ENCODE assay signal across 11 cellular contexts in the genomic region with DNA sequence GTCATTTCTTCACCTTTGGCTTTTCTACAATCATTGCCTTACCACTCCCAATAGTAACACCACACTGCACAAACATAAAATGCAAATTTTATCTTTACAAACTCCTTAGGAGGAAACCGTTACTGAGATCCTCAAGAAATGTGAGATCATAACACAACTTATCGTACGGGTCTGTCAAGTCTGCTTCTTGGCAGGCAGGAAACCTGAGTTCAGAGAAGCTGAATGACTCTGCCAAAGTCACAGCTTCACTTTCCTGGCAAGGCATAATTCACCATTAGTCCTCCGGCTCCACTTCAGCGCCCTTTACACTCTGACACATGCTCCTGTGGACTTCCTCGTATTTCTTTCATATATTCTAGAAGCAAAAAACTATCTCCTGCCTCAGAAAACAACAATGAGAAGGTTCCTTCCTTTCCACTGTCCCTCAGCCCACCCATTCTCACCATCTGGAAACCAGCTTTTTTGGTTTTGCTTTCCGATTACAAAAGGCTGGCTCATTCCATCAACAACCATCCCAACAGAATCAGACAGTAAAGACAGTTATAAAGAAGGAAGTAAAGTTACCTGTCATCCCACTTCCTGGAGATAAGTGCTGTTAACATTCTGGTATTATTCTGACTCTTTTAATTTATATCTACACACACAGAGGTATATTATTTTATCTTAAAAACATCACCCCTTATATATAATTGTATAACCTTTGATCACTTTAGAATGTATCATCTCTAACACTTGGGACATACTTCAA.
A peak's percentile ranks its signal among the peaks of the same experiment; 100 is the strongest.
DNase-seq lines count a peak whose midpoint lies in the region; ATAC-seq and TF ChIP-seq lines count a peak whose summit lies in the region.
"Had no signal": no experiment of that assay in that cellular context is flagged by ENCODE, and none has a peak within 500 bp of the region (broad histone marks: within the 10 kb centered on the region; RNA-seq: fewer than 3 reads in every experiment).

No MANE protein-coding gene starts in this region.

- H3K9me3 Mint-ChIP-seq in natural killer cell treated with Interleukin-12 subunit alpha and Interleukin-12 subunit beta and Interleukin-15 and Interleukin-18, amount 100 ng/mL, for 72 hours = no peaks in the 10 kb centered on the region
- H3K9me3 Mint-ChIP-seq in natural killer cell (no peaks in the 10 kb centered on the region), type B pancreatic cell (peaks cover 6% of the 10 kb centered on the region)
- H3K9me3 Mint-ChIP-seq in activated T-helper 1 cell treated with anti-CD3 and anti-CD28 coated beads, Interleukin-12 subunit alpha, Interleukin-12 subunit beta, Interleukin-2, Interleukin-4 antibody, amounts not matched to agents 30 ng/mL and 10 ng/mL and 1 ng/mL, durations not matched to agents 14 hours and 24 hours and 36 hours = no peaks in the 10 kb centered on the region

- H3K4me1 Mint-ChIP-seq in natural killer cell treated with Interleukin-12 subunit alpha and Interleukin-12 subunit beta and Interleukin-15 and Interleukin-18, amount 100 ng/mL, for 72 hours (ENCODE audit: low read depth in 2 of 2) = peaks cover 43 to 51% of the 10 kb centered on the region in 2 donors
- H3K4me1 Mint-ChIP-seq in natural killer cell = peaks cover 6 to 15% of the 10 kb centered on the region in 2 donors
- H3K4me1 Mint-ChIP-seq in activated T-helper 1 cell treated with anti-CD3 and anti-CD28 coated beads, Interleukin-12 subunit alpha, Interleukin-12 subunit beta, Interleukin-2, Interleukin-4 antibody, amounts not matched to agents 30 ng/mL and 10 ng/mL and 1 ng/mL, durations not matched to agents 14 hours and 24 hours and 36 hours (ENCODE audit: low read depth) = peaks cover 61% of the 10 kb centered on the region
- peaks cover 31% of the 10 kb centered on the region for H3K4me1 Mint-ChIP-seq in type B pancreatic cell (ENCODE audit: unreplicated experiment)

- peak overlapping the region; percentile 94 to 95 for H3K27ac Mint-ChIP-seq in natural killer cell treated with Interleukin-12 subunit alpha and Interleukin-12 subunit beta and Interleukin-15 and Interleukin-18, amount 100 ng/mL, for 72 hours
- H3K27ac Mint-ChIP-seq in natural killer cell = no peak overlapping the region
- peak overlapping the region; percentile 94 for H3K27ac Mint-ChIP-seq in activated T-helper 1 cell treated with anti-CD3 and anti-CD28 coated beads, Interleukin-12 subunit alpha, Interleukin-12 subunit beta, Interleukin-2, Interleukin-4 antibody, amounts not matched to agents 30 ng/mL and 10 ng/mL and 1 ng/mL, durations not matched to agents 14 hours and 24 hours and 36 hours
- peak overlapping the region; percentile 86 for H3K27ac Mint-ChIP-seq in type B pancreatic cell

- peak overlapping the region; percentile 57 for H3K4me3 Mint-ChIP-seq in natural killer cell treated with Interleukin-12 subunit alpha and Interleukin-12 subunit beta and Interleukin-15 and Interleukin-18, amount 100 ng/mL, for 72 hours
- H3K4me3 Mint-ChIP-seq in natural killer cell (no peak overlapping the region), type B pancreatic cell (peak overlapping the region; percentile 40)
- peak overlapping the region; percentile 66 for H3K4me3 Mint-ChIP-seq in activated T-helper 1 cell treated with anti-CD3 and anti-CD28 coated beads, Interleukin-12 subunit alpha, Interleukin-12 subunit beta, Interleukin-2, Interleukin-4 antibody, amounts not matched to agents 30 ng/mL and 10 ng/mL and 1 ng/mL, durations not matched to agents 14 hours and 24 hours and 36 hours

- DNase-seq in natural killer cell treated with Interleukin-12 subunit alpha and Interleukin-12 subunit beta and Interleukin-15 and Interleukin-18, amount 100 ng/mL, for 72 hours (ENCODE audit: low spot score) = no peak
- no peak for DNase-seq in natural killer cell
- peak; percentile 41 for DNase-seq in activated T-helper 1 cell treated with anti-CD3 and anti-CD28 coated beads, Interleukin-12 subunit alpha, Interleukin-12 subunit beta, Interleukin-2, Interleukin-4 antibody, amounts not matched to agents 30 ng/mL and 10 ng/mL and 1 ng/mL, durations not matched to agents 14 hours and 24 hours and 36 hours (ENCODE audit: low spot score)
- peak in 1 of 2 donors; percentile 11 for DNase-seq in left colon
- no peak for DNase-seq in type B pancreatic cell (ENCODE audit: extremely low spot score, unreplicated experiment)
- no peak for DNase-seq in medulla oblongata (ENCODE audit: extremely low spot score)
- DNase-seq in head of caudate nucleus = no peak
- DNase-seq: activated effector memory CD4-positive, alpha-beta T cell treated with Interleukin-2 at 50 U/mL for 16 hours; MM.1S; T-helper 9 cell had no signal

- TF ChIP-seq CTCF in natural killer cell (IDR thresholded peaks at IDR 0.05) = no peak
- no peak for TF ChIP-seq CTCF in type B pancreatic cell (conservative IDR thresholded peaks at IDR 0.05)

- peaks cover 3 to 8% of the 10 kb centered on the region in 2 donors for H3K27me3 Mint-ChIP-seq in natural killer cell treated with Interleukin-12 subunit alpha and Interleukin-12 subunit beta and Interleukin-15 and Interleukin-18, amount 100 ng/mL, for 72 hours
- H3K27me3 Mint-ChIP-seq in natural killer cell (ENCODE audit: low read depth in 2 of 2) = no peaks in the 10 kb centered on the region
- H3K27me3 Mint-ChIP-seq in activated T-helper 1 cell treated with anti-CD3 and anti-CD28 coated beads, Interleukin-12 subunit alpha, Interleukin-12 subunit beta, Interleukin-2, Interleukin-4 antibody, amounts not matched to agents 30 ng/mL and 10 ng/mL and 1 ng/mL, durations not matched to agents 14 hours and 24 hours and 36 hours (ENCODE audit: insufficient read depth) = no peaks in the 10 kb centered on the region
- no peaks in the 10 kb centered on the region for H3K27me3 Mint-ChIP-seq in type B pancreatic cell

- peak; percentile 85 to 89 for ATAC-seq in natural killer cell treated with Interleukin-12 subunit alpha and Interleukin-12 subunit beta and Interleukin-15 and Interleukin-18, amount 100 ng/mL, for 72 hours
- ATAC-seq in natural killer cell = no peak
- peak; percentile 87 for ATAC-seq in left colon
- ATAC-seq in GM19023 (IDR thresholded peaks at IDR 0.05; ENCODE audit: unreplicated experiment) = no peak

- peaks cover 8% of the 10 kb centered on the region for H3K36me3 Mint-ChIP-seq in natural killer cell treated with Interleukin-12 subunit alpha and Interleukin-12 subunit beta and Interleukin-15 and Interleukin-18, amount 100 ng/mL, for 72 hours
- H3K36me3 Mint-ChIP-seq in natural killer cell (no peaks in the 10 kb centered on the region), type B pancreatic cell (no peaks in the 10 kb centered on the region)
- no peaks in the 10 kb centered on the region for H3K36me3 Mint-ChIP-seq in activated T-helper 1 cell treated with anti-CD3 and anti-CD28 coated beads, Interleukin-12 subunit alpha, Interleukin-12 subunit beta, Interleukin-2, Interleukin-4 antibody, amounts not matched to agents 30 ng/mL and 10 ng/mL and 1 ng/mL, durations not matched to agents 14 hours and 24 hours and 36 hours (ENCODE audit: low read depth)

- intact Hi-C loops in natural killer cell (cut with micrococcal nuclease) (no loop called here), left colon (cut with DNase I, micrococcal nuclease) (no loop called here), head of caudate nucleus (cut with DNase I) (no loop called here)
- intact Hi-C loops in activated T-helper 1 cell treated with anti-CD3 and anti-CD28 coated beads, Interleukin-12 subunit alpha, Interleukin-12 subunit beta, Interleukin-2, Interleukin-4 antibody, amounts not matched to agents 30 ng/mL and 10 ng/mL and 1 ng/mL, durations not matched to agents 14 hours and 24 hours and 36 hours (cut with micrococcal nuclease) = loop anchor here (1.0 to 10.0 kb wide), 10 partner anchors 9 to 1409 kb away; a partner anchor contains a TSS

Comparison
In these comparisons a context has a peak if more than half of its experiments do, and no peak if none do; other contexts are left out.
1. ATAC-seq: peak in natural killer cell treated with Interleukin-12 subunit alpha and Interleukin-12 subunit beta and Interleukin-15 and Interleukin-18, amount 100 ng/mL, for 72 hours (2 of 2) and left colon (single experiment); none in natural killer cell (0 of 3) and GM19023 (single experiment).
2. H3K27ac Mint-ChIP-seq: peak in natural killer cell treated with Interleukin-12 subunit alpha and Interleukin-12 subunit beta and Interleukin-15 and Interleukin-18, amount 100 ng/mL, for 72 hours (2 of 2), activated T-helper 1 cell treated with anti-CD3 and anti-CD28 coated beads, Interleukin-12 subunit alpha, Interleukin-12 subunit beta, Interleukin-2, Interleukin-4 antibody, amounts not matched to agents 30 ng/mL and 10 ng/mL and 1 ng/mL, durations not matched to agents 14 hours and 24 hours and 36 hours (single experiment) and type B pancreatic cell (single experiment); none in natural killer cell (0 of 2).